ENCODE assay signal across 14 cellular contexts in genomic region chr1:116286541-116286971, GRCh38.
DNase-seq lines count a peak whose midpoint lies in the region; ATAC-seq and TF ChIP-seq lines count a peak whose summit lies in the region.
"Had no signal": no experiment of that assay in that cellular context is flagged by ENCODE, and none has a peak within 500 bp of the region (broad histone marks: within the 10 kb centered on the region; RNA-seq: fewer than 3 reads in every experiment).

No MANE protein-coding gene starts in this region.

- H3K27me3 ChIP-seq in colonic mucosa = no peaks in the 10 kb centered on the region

- DNase-seq in ELR (ENCODE audit: low read depth) (peak; percentile 66), NCI-H2029 treated with DMSO at 0.1 percent for 48 hours (lab: John Stamatoyannopoulos, UW) (peak; percentile 36), colonic mucosa (peak; percentile 7), non-pigmented ciliary epithelial cell (ENCODE audit: low read depth) (peak; percentile 54), NCI-H446 treated with DMSO at 0.1 percent for 48 hours (lab: John Stamatoyannopoulos, UW) (no peak)
- no peak for DNase-seq in activated effector memory CD4-positive, alpha-beta T cell treated with Interleukin-2 at 50 U/mL for 16 hours
- DNase-seq: amniotic stem cell; CD4-positive, alpha-beta T cell; GF-D8; left cardiac atrium; NCI-H146; NCI-H774 had no signal

- ATAC-seq in HG03469 (IDR thresholded peaks at IDR 0.05; ENCODE audit: unreplicated experiment) = no peak
- ATAC-seq: left cardiac atrium, SK-N-SH treated with all-trans-retinoic acid at 6 μM for 48 hours had no signal

- no peak overlapping the region for H3K4me3 ChIP-seq in colonic mucosa

- H3K9me3 ChIP-seq in colonic mucosa = no peaks in the 10 kb centered on the region

- intact Hi-C loops in colonic mucosa (cut with DNase I) = no loop called here

- H3K4me1 ChIP-seq in colonic mucosa = no peaks in the 10 kb centered on the region

- no peak overlapping the region for H3K27ac ChIP-seq in colonic mucosa

- H3K36me3 ChIP-seq in colonic mucosa = no peaks in the 10 kb centered on the region

- no peak for TF ChIP-seq CTCF in colonic mucosa (IDR thresholded peaks at IDR 0.05)

- H3K9ac ChIP-seq in colonic mucosa (ENCODE audit: low read depth in 2 of 2, low read length in 2 of 2) = no peak overlapping the region

Comparison
In these comparisons a context has a peak if more than half of its experiments do, and no peak if none do; other contexts are left out.
1. DNase-seq: peak in ELR (single experiment), NCI-H2029 treated with DMSO at 0.1 percent for 48 hours (single experiment), colonic mucosa (single experiment) and non-pigmented ciliary epithelial cell (single experiment); none in activated effector memory CD4-positive, alpha-beta T cell treated with Interleukin-2 at 50 U/mL for 16 hours (single experiment) and NCI-H446 treated with DMSO at 0.1 percent for 48 hours (single experiment).